Comparison of ENCODE assay signal across 29 cellular contexts in the genomic region with DNA sequence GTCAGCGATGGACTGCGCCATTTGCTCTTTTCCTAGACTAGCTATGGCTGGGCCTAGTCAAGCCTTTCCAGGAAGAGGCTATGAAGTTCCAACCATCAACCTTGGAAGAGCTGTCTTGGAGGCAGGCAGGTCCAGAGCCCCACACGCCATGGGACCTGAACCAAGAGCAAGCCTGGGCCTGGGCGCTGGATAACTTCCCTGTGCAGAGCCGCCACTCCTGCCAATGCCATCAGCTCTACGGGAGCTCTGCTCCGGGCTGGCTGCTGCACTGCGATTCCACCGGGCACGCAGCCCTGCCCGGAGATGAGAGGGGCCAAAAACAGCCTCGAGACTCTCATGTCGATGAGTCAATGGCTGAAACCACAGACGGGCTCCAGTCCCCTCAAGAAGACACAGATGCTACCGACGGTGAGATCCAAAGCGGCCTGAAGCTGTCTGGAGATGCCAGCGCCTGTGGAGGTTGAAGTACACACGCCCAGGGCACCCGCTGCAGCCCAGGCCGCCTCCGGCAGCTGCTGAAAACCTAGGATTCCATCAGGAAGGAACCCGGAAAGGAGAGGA.
"Had no signal": no experiment of that assay in that cellular context is flagged by ENCODE, and none has a peak within 500 bp of the region (broad histone marks: within the 10 kb centered on the region; RNA-seq: fewer than 3 reads in every experiment).

No MANE protein-coding gene starts in this region.

- H3K27ac ChIP-seq: body of pancreas, colonic mucosa, epithelial cell of prostate, foreskin keratinocyte, gastrocnemius medialis, WERI-Rb-1 had no signal

- FAIRE-seq: endometrium, endothelial cell of umbilical vein had no signal

- H3K27me3 ChIP-seq: body of pancreas, colonic mucosa, foreskin keratinocyte, gastrocnemius medialis had no signal

- DNase-seq: activated B cell treated with CpG ODN at 0.5 μM for 24 hours; activated CD4-positive, alpha-beta T cell treated with anti-CD3 and anti-CD28 coated beads for 48 hours; activated CD4-positive, alpha-beta T cell treated with anti-CD3 and anti-CD28 coated beads, Interleukin-2, amount 50 U/mL, for 1 hour; activated CD4-positive, alpha-beta T cell treated with anti-CD3 and anti-CD28 coated beads, Interleukin-2, amount 50 U/mL, for 48 hours; activated CD8-positive, alpha-beta memory T cell treated with anti-CD3 and anti-CD28 coated beads for 24 hours; activated CD8-positive, alpha-beta T cell treated with anti-CD3 and anti-CD28 coated beads for 36 hours; activated effector memory CD4-positive, alpha-beta T cell treated with Interleukin-2 at 50 U/mL for 16 hours; activated gamma-delta T cell treated with Interleukin-2 at 50 U/mL for 16 hours; activated naive CD4-positive, alpha-beta T cell treated with anti-CD3 and anti-CD28 coated beads, Interleukin-2, amount 50 U/mL, for 16 hours; activated naive CD4-positive, alpha-beta T cell treated with Interleukin-2 at 50 U/mL for 16 hours; activated T-cell treated with anti-CD3 and anti-CD28 coated beads, Interleukin-2, amount 50 U/mL, for 4 hours; amygdala; aorta; body of pancreas; caudate nucleus; colonic mucosa; effector CD8-positive, alpha-beta T cell; foreskin keratinocyte; gastrocnemius medialis; glutamatergic neuron; T-helper 1 cell; T-helper 17 cell; T1000; WERI-Rb-1 had no signal

- ATAC-seq: activated CD4-positive, CD25-positive, alpha-beta regulatory T cell treated with anti-CD3 and anti-CD28 coated beads, Interleukin-2, amount 50 U/mL, for 24 hours; activated CD8-positive, alpha-beta T cell treated with anti-CD3 and anti-CD28 coated beads for 36 hours; activated T-cell treated with anti-CD3 and anti-CD28 coated beads, Interleukin-2, amount 50 U/mL, for 4 hours; activated T-helper 17 cell treated with anti-CD3 and anti-CD28 coated beads, Interleukin-2, amount 50 U/mL, for 72 hours; body of pancreas; foreskin keratinocyte; gastrocnemius medialis; T-helper 17 cell had no signal

- H3K9me3 ChIP-seq: body of pancreas, colonic mucosa, gastrocnemius medialis had no signal

- H3K4me3 ChIP-seq: body of pancreas, colonic mucosa, gastrocnemius medialis had no signal

- H3K4me1 ChIP-seq: body of pancreas, colonic mucosa, foreskin keratinocyte, gastrocnemius medialis had no signal

- H3K36me3 ChIP-seq: colonic mucosa, gastrocnemius medialis, WERI-Rb-1 had no signal
